ENCODE assay signal across 12 cellular contexts in the genomic region with DNA sequence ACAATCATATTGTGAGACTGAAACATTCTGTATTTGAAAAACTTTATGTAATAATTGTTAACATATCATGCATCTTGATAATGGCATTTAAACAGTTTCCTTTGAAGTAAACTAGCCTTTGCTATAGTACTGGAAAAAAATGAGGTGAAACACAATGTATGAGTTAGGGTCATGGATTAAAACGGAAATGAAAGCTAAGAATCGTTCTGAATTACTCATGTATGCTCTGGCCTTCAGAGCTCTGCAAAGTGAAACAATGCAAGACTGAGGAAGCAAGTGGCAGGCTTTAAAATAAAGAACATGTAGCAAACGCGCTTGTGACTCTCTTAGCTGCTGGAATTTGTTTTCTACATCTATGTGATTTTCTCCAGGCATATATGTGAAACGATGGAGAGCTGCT.
DNase-seq lines count a peak whose midpoint lies in the region; ATAC-seq, FAIRE-seq and TF ChIP-seq lines count a peak whose summit lies in the region.
"Had no signal": no experiment of that assay in that cellular context is flagged by ENCODE, and none has a peak within 500 bp of the region (broad histone marks: within the 10 kb centered on the region; RNA-seq: fewer than 3 reads in every experiment).

No MANE protein-coding gene starts in this region.

- no peaks in the 10 kb centered on the region for H4K20me1 ChIP-seq in OCI-LY1 (ENCODE audit: insufficient read depth, low read length)
- no peaks in the 10 kb centered on the region for H4K20me1 ChIP-seq in osteoblast (ENCODE audit: insufficient read depth, low read length)
- H4K20me1 ChIP-seq in mammary epithelial cell (ENCODE audit: insufficient read depth, low read length) = no peaks in the 10 kb centered on the region

- no peaks in the 10 kb centered on the region for H3K27me3 ChIP-seq in OCI-LY1 (ENCODE audit: insufficient read depth, low read length)
- H3K27me3 ChIP-seq in osteoblast (ENCODE audit: insufficient read depth, low read length) = no peaks in the 10 kb centered on the region
- no peaks in the 10 kb centered on the region for H3K27me3 ChIP-seq in mammary epithelial cell (ENCODE audit: insufficient read depth, low read length)
- H3K27me3 ChIP-seq: right lobe of liver had no signal

- BruUV-seq in mammary epithelial cell (replicated peaks; lab: Mats Ljungman, UMichigan) = no TSS peak

- TF ChIP-seq CTCF in OCI-LY1 (IDR thresholded peaks at IDR 0.05; ENCODE audit: low read length) (no peak), osteoblast (IDR thresholded peaks at IDR 0.05; ENCODE audit: extremely low read depth, low read depth, low read length) (no peak), mammary epithelial cell (conservative IDR thresholded peaks at IDR 0.05 in 1 of 2, IDR thresholded peaks at IDR 0.05 in 1 of 2; ENCODE audit: extremely low read depth in 1 of 2, insufficient read depth in 1 of 2, low read depth in 1 of 2, low read length in 2 of 2) (no peak)

- no peaks in the 10 kb centered on the region for H3K9me2 ChIP-seq in OCI-LY1 (ENCODE audit: low read depth, low read length)

- peak; percentile 76 for ATAC-seq in GM18870 (IDR thresholded peaks at IDR 0.05; ENCODE audit: unreplicated experiment)

- H3K36me3 ChIP-seq in OCI-LY1 (ENCODE audit: insufficient read depth, low read length) (no peaks in the 10 kb centered on the region), osteoblast (ENCODE audit: insufficient read depth, low read length) (no peaks in the 10 kb centered on the region), mammary epithelial cell (ENCODE audit: insufficient read depth, low read length) (peaks cover 3% of the 10 kb centered on the region)
- H3K36me3 ChIP-seq: right lobe of liver, thoracic aorta had no signal

- 80% methylated on average over 5 of the region's 5 CpGs for WGBS in mammary epithelial cell (ENCODE audit: low coverage, missing lambda C conversion rate)

- H3K4me3 ChIP-seq in OCI-LY1 (ENCODE audit: low read depth, low read length, poor library complexity, severe bottlenecking) (no peak overlapping the region), osteoblast (ENCODE audit: insufficient read depth, low read length) (no peak overlapping the region), mammary epithelial cell (replicated peaks in 1 of 3; ENCODE audit: insufficient read depth in 1 of 3, low read depth in 2 of 3, low read length in 3 of 3) (no peak overlapping the region)
- H3K4me3 ChIP-seq: right lobe of liver, thoracic aorta had no signal

- H2AFZ ChIP-seq in OCI-LY1 (ENCODE audit: low read length) = no peak overlapping the region
- no peak overlapping the region for H2AFZ ChIP-seq in osteoblast (ENCODE audit: low read length)
- H2AFZ ChIP-seq in mammary epithelial cell (ENCODE audit: low read depth, low read length) = no peak overlapping the region

- DNase-seq in osteoblast (ENCODE audit: insufficient read length, low spot score, missing footprints) = no peak
- no peak for DNase-seq in RKO (ENCODE audit: low spot score)
- DNase-seq in mesenteric fat pad (ENCODE audit: low spot score) = no peak
- no peak for DNase-seq in mammary epithelial cell
- DNase-seq: activated B cell treated with CpG ODN at 0.5 μM for 24 hours, aorta, NCI-H2029 treated with DMSO at 0.1 percent for 48 hours, right lobe of liver had no signal

- dilution Hi-C loops in mammary epithelial cell (cut with HindIII; ENCODE audit: low sequenced_read_pairs) = no loop called here

- H3K79me2 ChIP-seq in OCI-LY1 (ENCODE audit: insufficient read depth, low read length) = no peaks in the 10 kb centered on the region
- no peaks in the 10 kb centered on the region for H3K79me2 ChIP-seq in osteoblast (ENCODE audit: insufficient read depth, low read length)
- no peaks in the 10 kb centered on the region for H3K79me2 ChIP-seq in mammary epithelial cell (ENCODE audit: insufficient read depth, low read length)

- in situ Hi-C loops in mammary epithelial cell (cut with MboI; ENCODE audit: low sequenced_read_pairs in 2 of 2) = no loop called here

- H3K9me3 ChIP-seq in OCI-LY1 (ENCODE audit: low read length) (no peaks in the 10 kb centered on the region), osteoblast (ENCODE audit: low read depth, low read length) (no peaks in the 10 kb centered on the region), mammary epithelial cell (replicated peaks; ENCODE audit: insufficient read depth, low read length) (no peaks in the 10 kb centered on the region)
- H3K9me3 ChIP-seq: right lobe of liver, thoracic aorta had no signal

- intact Hi-C loops in mammary epithelial cell (cut with micrococcal nuclease) = no loop called here

- H3F3A ChIP-seq in OCI-LY1 (ENCODE audit: insufficient read depth, low read length) = no peaks in the 10 kb centered on the region

- H3K4me1 ChIP-seq in OCI-LY1 (ENCODE audit: insufficient read depth, low read length, severe bottlenecking) (peaks cover 15% of the 10 kb centered on the region), osteoblast (ENCODE audit: insufficient read depth, low read length) (no peaks in the 10 kb centered on the region), mammary epithelial cell (ENCODE audit: insufficient read depth, low read length) (peaks cover 4% of the 10 kb centered on the region)
- H3K4me1 ChIP-seq: right lobe of liver had no signal

- peak overlapping the region; percentile 43 for H3K4me2 ChIP-seq in OCI-LY1 (ENCODE audit: low read length)
- H3K4me2 ChIP-seq in osteoblast (ENCODE audit: insufficient read depth, low read length) = peak overlapping the region; percentile 21
- no peak overlapping the region for H3K4me2 ChIP-seq in mammary epithelial cell (ENCODE audit: insufficient read depth, low read depth, low read length)

- peak; percentile 8 for FAIRE-seq in endometrium (lab: Jason Lieb, UNC)

- H3K9ac ChIP-seq in OCI-LY1 (ENCODE audit: low read length) (no peak overlapping the region), mammary epithelial cell (ENCODE audit: insufficient read depth, low read length) (no peak overlapping the region)

- H3K27ac ChIP-seq in OCI-LY1 (ENCODE audit: low read depth, low read length, poor library complexity, severe bottlenecking) = peak overlapping the region; percentile 47
- H3K27ac ChIP-seq in osteoblast (ENCODE audit: low read depth, low read length) = no peak overlapping the region
- no peak overlapping the region for H3K27ac ChIP-seq in mammary epithelial cell (ENCODE audit: insufficient read depth, low read depth, low read length)
- H3K27ac ChIP-seq: right lobe of liver, thoracic aorta had no signal

- CTCF ChIA-PET in mammary epithelial cell (lab: Charles Lee; ENCODE audit: low non-redundant PET) = no interaction called here
